Comparison of ENCODE assay signal across 9 cellular contexts in the genomic region with DNA sequence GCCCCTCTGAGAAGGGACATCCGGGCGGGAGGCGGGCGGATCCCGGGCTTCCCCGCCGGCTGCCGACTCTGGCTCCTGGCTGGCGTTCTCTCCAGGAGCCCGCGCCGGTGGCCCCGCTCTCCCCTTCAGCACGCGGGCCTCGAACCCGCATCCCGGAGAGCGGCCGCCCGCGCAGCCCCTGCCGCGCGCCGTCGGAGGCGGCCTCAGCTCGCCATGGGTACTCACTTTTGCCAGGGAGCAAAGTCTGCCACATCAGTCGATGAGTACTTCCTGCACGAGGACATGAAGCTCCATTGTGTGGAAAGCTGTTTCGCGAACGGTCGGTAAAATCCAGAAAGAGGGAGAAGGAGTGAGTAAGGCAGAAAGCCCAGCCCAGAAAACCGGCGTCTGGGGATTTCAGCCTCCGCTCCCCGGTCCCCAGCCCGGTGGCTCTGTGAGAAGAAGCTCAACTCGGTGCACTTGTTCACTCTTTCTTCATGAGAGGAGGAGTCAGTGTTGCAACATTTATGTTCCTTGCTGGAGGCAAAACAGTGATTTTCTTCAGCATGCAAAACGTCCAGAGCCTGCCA. TPM values are rescaled to one million over a fixed set of nuclear protein-coding genes. Genes with fewer than 3 reads are reported as not detected.
A peak's percentile ranks its signal among the peaks of the same experiment; 100 is the strongest.
DNase-seq lines count a peak whose midpoint lies in the region; ATAC-seq and TF ChIP-seq lines count a peak whose summit lies in the region.
"Had no signal": no experiment of that assay in that cellular context is flagged by ENCODE, and none has a peak within 500 bp of the region (broad histone marks: within the 10 kb centered on the region; RNA-seq: fewer than 3 reads in every experiment).

A gene (minus strand): TSS at position 445 of the 569 bp plus-strand sequence. CDS start 140,867 bp downstream, outside the sequence.

- H3K27me3 ChIP-seq in ACC112 (ENCODE audit: insufficient read depth, low read length) = peaks cover 69% of the 10 kb centered on the region
- no peaks in the 10 kb centered on the region for H3K27me3 ChIP-seq in HL-60 (ENCODE audit: insufficient read depth, poor library complexity, severe bottlenecking)

- peak within 1 kb of the TSS; percentile 81 for H3K4me3 Mint-ChIP-seq in activated naive CD8-positive, alpha-beta T cell
- no peak within 1 kb of the TSS for H3K4me3 Mint-ChIP-seq in natural killer cell treated with Interleukin-12 subunit alpha and Interleukin-12 subunit beta and Interleukin-15 and Interleukin-18, amount 100 ng/mL, for 72 hours

- no peaks in the 10 kb centered on the region for H3K79me2 ChIP-seq in ACC112 (ENCODE audit: control insufficient read depth, insufficient read depth, low read length, unreplicated experiment)

- no peak within 1 kb of the TSS for H3K27ac ChIP-seq in ACC112 (ENCODE audit: low read depth, low read length)
- H3K27ac ChIP-seq in HL-60 (replicated peaks) = no peak within 1 kb of the TSS

- no peak for TF ChIP-seq CTCF in HL-60 (IDR thresholded peaks at IDR 0.05; ENCODE audit: insufficient read depth, low read length)
- no peak for TF ChIP-seq CTCF in retinal pigment epithelial cell (conservative IDR thresholded peaks at IDR 0.05; ENCODE audit: low read depth, low read length)

- H3K4me3 ChIP-seq in ACC112 (ENCODE audit: low read depth, low read length) (peak within 1 kb of the TSS; percentile 72), HL-60 (replicated peaks; ENCODE audit: insufficient read depth, low read length) (peak within 1 kb of the TSS; percentile 62), retinal pigment epithelial cell (ENCODE audit: low read length) (peak within 1 kb of the TSS; percentile 27)

- H3K36me3 ChIP-seq in ACC112 (ENCODE audit: insufficient read depth, low read length) = no peaks in the 10 kb centered on the region

- H3K27ac Mint-ChIP-seq in activated naive CD8-positive, alpha-beta T cell = no peak within 1 kb of the TSS
- no peak within 1 kb of the TSS for H3K27ac Mint-ChIP-seq in natural killer cell treated with Interleukin-12 subunit alpha and Interleukin-12 subunit beta and Interleukin-15 and Interleukin-18, amount 100 ng/mL, for 72 hours

- ATAC-seq in GM19023 (IDR thresholded peaks at IDR 0.05; ENCODE audit: unreplicated experiment) = peak; percentile 29
- no peak for ATAC-seq in natural killer cell treated with Interleukin-12 subunit alpha and Interleukin-12 subunit beta and Interleukin-15 and Interleukin-18, amount 100 ng/mL, for 72 hours

- H3K4me1 Mint-ChIP-seq in activated naive CD8-positive, alpha-beta T cell (ENCODE audit: low read depth) = peaks cover 9% of the 10 kb centered on the region
- H3K4me1 Mint-ChIP-seq in natural killer cell treated with Interleukin-12 subunit alpha and Interleukin-12 subunit beta and Interleukin-15 and Interleukin-18, amount 100 ng/mL, for 72 hours (ENCODE audit: low read depth in 2 of 2) = peaks cover 0 to 2% of the 10 kb centered on the region in 2 donors

- DNase-seq in HL-60 (ENCODE audit: low read depth in 1 of 2, low spot score in 1 of 2) (peak; percentile 45 to 46), hepatic stellate cell (ENCODE audit: low spot score) (peak; percentile 4), retinal pigment epithelial cell (ENCODE audit: low read depth) (no peak), NCI-H774 (lab: John Stamatoyannopoulos, UW) (no peak)
- DNase-seq in natural killer cell treated with Interleukin-12 subunit alpha and Interleukin-12 subunit beta and Interleukin-15 and Interleukin-18, amount 100 ng/mL, for 72 hours (ENCODE audit: low spot score) = no peak

- H2AFZ ChIP-seq in ACC112 (ENCODE audit: low read length, unreplicated experiment) = peak within 1 kb of the TSS; percentile 45

- H3K36me3 Mint-ChIP-seq in activated naive CD8-positive, alpha-beta T cell = no peaks in the 10 kb centered on the region
- peaks cover 7% of the 10 kb centered on the region for H3K36me3 Mint-ChIP-seq in natural killer cell treated with Interleukin-12 subunit alpha and Interleukin-12 subunit beta and Interleukin-15 and Interleukin-18, amount 100 ng/mL, for 72 hours

- no peaks in the 10 kb centered on the region for H3K9me3 Mint-ChIP-seq in activated naive CD8-positive, alpha-beta T cell (ENCODE audit: low read depth)
- no peaks in the 10 kb centered on the region for H3K9me3 Mint-ChIP-seq in natural killer cell treated with Interleukin-12 subunit alpha and Interleukin-12 subunit beta and Interleukin-15 and Interleukin-18, amount 100 ng/mL, for 72 hours

- H3K4me1 ChIP-seq in ACC112 (ENCODE audit: control insufficient read depth, insufficient read depth, low read length, unreplicated experiment) = peaks cover 4% of the 10 kb centered on the region

- peaks cover 49% of the 10 kb centered on the region for H3K27me3 Mint-ChIP-seq in activated naive CD8-positive, alpha-beta T cell
- peaks cover 32 to 47% of the 10 kb centered on the region in 2 donors for H3K27me3 Mint-ChIP-seq in natural killer cell treated with Interleukin-12 subunit alpha and Interleukin-12 subunit beta and Interleukin-15 and Interleukin-18, amount 100 ng/mL, for 72 hours

RNA-seq across cellular contexts. Expression of the gene that starts here (rescaled TPM):
- not detected for total RNA-seq in natural killer cell treated with Interleukin-12 subunit alpha and Interleukin-12 subunit beta and Interleukin-15 and Interleukin-18, amount 100 ng/mL, for 72 hours
- total RNA-seq: glomerular endothelial cell had no signal

Comparison
In these comparisons a context has a peak if more than half of its experiments do, and no peak if none do; other contexts are left out.
1. DNase-seq: peak in HL-60 (2 of 2) and hepatic stellate cell (single experiment); none in retinal pigment epithelial cell (single experiment), natural killer cell treated with Interleukin-12 subunit alpha and Interleukin-12 subunit beta and Interleukin-15 and Interleukin-18, amount 100 ng/mL, for 72 hours (single experiment) and NCI-H774 (single experiment).
2. Peak in every context shown above with its lines, with median percentiles within 50 percentile points of each other: H3K4me3 ChIP-seq.